ENCODE assay signal across 8 cellular contexts in the genomic region with DNA sequence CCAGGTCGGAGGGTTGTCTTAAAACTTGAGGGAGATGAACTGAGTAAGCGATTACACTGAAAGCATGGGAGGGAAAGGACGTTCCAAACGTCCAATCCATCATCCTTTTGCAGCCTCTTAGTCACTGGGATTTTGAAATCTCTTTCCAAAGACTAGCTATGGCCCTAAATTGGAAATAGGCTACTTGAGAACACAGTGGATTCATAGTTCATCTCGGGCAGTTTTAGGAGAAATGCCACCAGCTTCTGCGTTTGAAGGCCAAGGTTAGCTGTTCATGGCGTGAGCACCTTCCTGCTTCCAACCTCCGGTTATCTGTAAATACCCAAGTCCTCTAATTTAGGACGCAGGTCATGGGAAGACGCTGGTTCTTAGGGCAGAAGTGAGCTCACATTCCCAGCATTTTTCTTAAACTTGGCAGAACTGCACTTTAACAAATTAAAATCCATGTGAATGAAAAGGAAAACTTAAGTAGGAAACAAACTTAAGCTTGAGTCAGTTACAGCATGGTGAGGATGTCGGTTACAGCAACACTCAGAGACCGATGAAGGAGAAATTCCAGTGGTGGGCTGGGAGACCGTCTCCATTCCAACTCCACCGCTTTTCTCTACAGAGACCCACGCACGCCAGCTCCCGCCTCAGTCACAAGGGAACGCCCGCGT. TPM values are rescaled to one million over a fixed set of nuclear protein-coding genes. Genes with fewer than 3 reads are reported as not detected.
DNase-seq lines count a peak whose midpoint lies in the region; ATAC-seq and TF ChIP-seq lines count a peak whose summit lies in the region.

No MANE protein-coding gene starts in this region.

- H3K4me3 ChIP-seq in cardiac muscle cell (peak overlapping the region; percentile 90), esophagus (ENCODE audit: low read depth in 1 of 2, low read length in 2 of 2) (peak overlapping the region; percentile 49 to 66), ovary (peak overlapping the region; percentile 73)

- intact Hi-C loops in cardiac septum (cut with DNase I): loop anchor here (10.0 kb wide), 1 partner anchor 282 kb away; no protein-coding TSS in a partner anchor
- intact Hi-C loops in ovary (cut with DNase I): no loop called here

- WGBS in esophagus, 2 donors: 5% methylated on average over 20 of the region's 20 CpGs
- 3 to 5% (median 4%) methylated on average over 20 of the region's 20 CpGs for WGBS in ovary, 3 donors

- ATAC-seq in HG03520 (IDR thresholded peaks at IDR 0.05; ENCODE audit: unreplicated experiment): no peak

- H3K36me3 ChIP-seq in cardiac muscle cell: no peaks in the 10 kb centered on the region
- H3K36me3 ChIP-seq in esophagus (ENCODE audit: control insufficient read depth in 2 of 2, insufficient read depth in 2 of 2, low read length in 1 of 2): no peaks in the 10 kb centered on the region
- no peaks in the 10 kb centered on the region for H3K36me3 ChIP-seq in ovary

- TF ChIP-seq CTCF in cardiac muscle cell (IDR thresholded peaks at IDR 0.05; ENCODE audit: low read depth, low read length) (no peak), ovary (IDR thresholded peaks at IDR 0.05) (no peak)

- no peak for TF ChIP-seq POLR2A in ovary (IDR thresholded peaks at IDR 0.05)

- H3K27ac ChIP-seq in cardiac muscle cell: no peak overlapping the region
- peak overlapping the region; percentile 64 to 85 for H3K27ac ChIP-seq in esophagus (ENCODE audit: low read depth in 2 of 2, low read length in 1 of 2)
- H3K27ac ChIP-seq in ovary: peak overlapping the region; percentile 24 to 26

- peaks cover 72% of the 10 kb centered on the region for H3K27me3 ChIP-seq in cardiac muscle cell
- H3K27me3 ChIP-seq in esophagus (ENCODE audit: control insufficient read depth in 1 of 2, insufficient read depth in 2 of 2, low read length in 2 of 2): no peaks in the 10 kb centered on the region
- no peaks in the 10 kb centered on the region for H3K27me3 ChIP-seq in ovary

- peak; percentile 17 to 72 for DNase-seq in cardiac muscle cell (ENCODE audit: low read depth in 1 of 2, low spot score in 1 of 2)
- no peak for DNase-seq in cardiac septum (ENCODE audit: low spot score)
- peak; percentile 86 for DNase-seq in RKO (ENCODE audit: low spot score)
- DNase-seq in ovary: no peak
- no peak for DNase-seq in activated CD4-positive, CD25-positive, alpha-beta regulatory T cell (lab: John Stamatoyannopoulos, UW)
- DNase-seq in stimulated activated CD4-positive, alpha-beta T cell treated with anti-CD3 and anti-CD28 coated beads, Interleukin-12 subunit alpha, Interleukin-12 subunit beta, amount 100 ng/mL, for 4 hours: no peak

- H3K4me1 ChIP-seq in cardiac muscle cell (ENCODE audit: low read depth) (no peaks in the 10 kb centered on the region), esophagus (ENCODE audit: control insufficient read depth in 2 of 2, insufficient read depth in 2 of 2, low read length in 1 of 2) (no peaks in the 10 kb centered on the region), ovary (ENCODE audit: insufficient read depth) (no peaks in the 10 kb centered on the region)

- TF ChIP-seq EP300 in ovary (IDR thresholded peaks at IDR 0.05): no peak

- H3K9me3 ChIP-seq in cardiac muscle cell (ENCODE audit: low read depth) (no peaks in the 10 kb centered on the region), esophagus (ENCODE audit: control insufficient read depth in 2 of 2, insufficient read depth in 1 of 2, low read depth in 1 of 2, low read length in 1 of 2) (no peaks in the 10 kb centered on the region), ovary (no peaks in the 10 kb centered on the region)

RNA-seq across cellular contexts. Expression of a gene that starts 0.7 kb away (rescaled TPM):
- total RNA-seq in cardiac muscle cell: 0.89 and 0.92 TPM in 2 replicates
- polyA plus RNA-seq in cardiac muscle cell: 0.36 and 1.3 TPM in 2 replicates
- total RNA-seq in cardiac septum: 0.83 TPM
- 1 to 10 TPM in 1 of 2 donors, under 1 TPM in 1; 0.88 to 1.3 TPM for polyA plus RNA-seq in esophagus
- total RNA-seq in ovary: 1 to 10 TPM in 3 of 7 donors, under 1 TPM in 4; 0.22 to 3.7 (median 0.57) TPM
- polyA plus RNA-seq in ovary: under 1 TPM; 0.29 to 0.40 TPM

Comparison
In these comparisons a context has a peak if more than half of its experiments do, and no peak if none do; other contexts are left out.
1. DNase-seq: peak in cardiac muscle cell (2 of 2) and RKO (single experiment); none in cardiac septum (single experiment), ovary (0 of 5), activated CD4-positive, CD25-positive, alpha-beta regulatory T cell (0 of 4) and stimulated activated CD4-positive, alpha-beta T cell treated with anti-CD3 and anti-CD28 coated beads, Interleukin-12 subunit alpha, Interleukin-12 subunit beta, amount 100 ng/mL, for 4 hours (single experiment).
2. Peak in every context shown above with its lines, with median percentiles within 50 percentile points of each other: H3K4me3 ChIP-seq.